In genomic region chr17:77881545-77881944, GRCh38 we compare ENCODE assay signal across 8 cellular contexts.
DNase-seq lines count a peak whose midpoint lies in the region; ATAC-seq, FAIRE-seq and TF ChIP-seq lines count a peak whose summit lies in the region.

No MANE protein-coding gene starts in this region.

- DNase-seq in GM12891 (ENCODE audit: insufficient read length, low spot score): peak; percentile 94
- DNase-seq in NCI-H69 (lab: John Stamatoyannopoulos, UW): peak; percentile 25
- peak; percentile 66 for DNase-seq in activated T-cell treated with anti-CD3 and anti-CD28 coated beads, Interleukin-2, amount 50 U/mL, for 1 hour
- peak; percentile 40 for DNase-seq in foreskin melanocyte
- DNase-seq in aorta: peak; percentile 92 to 93
- DNase-seq in NCI-H1930 (lab: John Stamatoyannopoulos, UW): no peak

- 27 to 33% methylated on average over 10 of the region's 10 CpGs for WGBS in aorta, 2 donors

- H3K4me3 ChIP-seq in rectal smooth muscle tissue (ENCODE audit: low read length): peak overlapping the region; percentile 9
- H3K4me3 ChIP-seq in aorta (ENCODE audit: low read length in 2 of 2): no peak overlapping the region

- H3K27me3 ChIP-seq in rectal smooth muscle tissue (ENCODE audit: control insufficient read depth, insufficient read depth, low read length): peaks cover 8% of the 10 kb centered on the region
- H3K27me3 ChIP-seq in aorta (ENCODE audit: control insufficient read depth in 1 of 2, insufficient read depth in 2 of 2, low read length in 1 of 2): no peaks in the 10 kb centered on the region

- no peaks in the 10 kb centered on the region for H3K9me3 ChIP-seq in aorta (ENCODE audit: control insufficient read depth, low read length)

- intact Hi-C loops in aorta (cut with DNase I): no loop called here

- H3K4me1 ChIP-seq in rectal smooth muscle tissue (ENCODE audit: control insufficient read depth, insufficient read depth, low read length) (no peaks in the 10 kb centered on the region), aorta (ENCODE audit: control insufficient read depth in 1 of 2, insufficient read depth in 2 of 2, low read length in 2 of 2) (no peaks in the 10 kb centered on the region)

- ATAC-seq in HG02588 (IDR thresholded peaks at IDR 0.05; ENCODE audit: unreplicated experiment) (peak; percentile 75), aorta (ENCODE audit: low FRiP score) (peak; percentile 77)

- FAIRE-seq in GM12891 (lab: Jason Lieb, UNC): peak; percentile 98

- H3K27ac ChIP-seq in rectal smooth muscle tissue (ENCODE audit: low read depth, low read length): peak overlapping the region; percentile 15
- H3K27ac ChIP-seq in aorta (ENCODE audit: low read depth in 1 of 2, low read length in 2 of 2): no peak overlapping the region

- no peak overlapping the region for H3K9ac ChIP-seq in rectal smooth muscle tissue (ENCODE audit: low read length)

- H3K36me3 ChIP-seq in rectal smooth muscle tissue (ENCODE audit: control insufficient read depth, insufficient read depth, low read length) (no peaks in the 10 kb centered on the region), aorta (ENCODE audit: control insufficient read depth in 1 of 2, insufficient read depth in 2 of 2, low read length in 1 of 2) (no peaks in the 10 kb centered on the region)

- no peak for TF ChIP-seq POLR2A in GM12891 (IDR thresholded peaks at IDR 0.05; ENCODE audit: low read depth, low read length)

TF ChIP-seq in GM12891, 5 proteins besides CTCF, POLR2A, EP300 and RAD21:
- no peak for TF ChIP-seq PAX5 (IDR thresholded peaks at IDR 0.05; ENCODE audit: insufficient read depth, low read length, severe bottlenecking)
- TF ChIP-seq POU2F2 (IDR thresholded peaks at IDR 0.05; ENCODE audit: low read depth, low read length): peak; percentile 55; the same call in 1 of the 2 replicates
- TF ChIP-seq POLR2AphosphoS5 (IDR thresholded peaks at IDR 0.05; ENCODE audit: low read depth, low read length): no peak
- peak; percentile 83 for TF ChIP-seq SPI1 (IDR thresholded peaks at IDR 0.05; ENCODE audit: low read depth, low read length)
- TF ChIP-seq TAF1 (IDR thresholded peaks at IDR 0.05; ENCODE audit: low read depth, low read length): no peak

Comparison
In these comparisons a context has a peak if more than half of its experiments do, and no peak if none do; other contexts are left out.
1. DNase-seq: peak in GM12891 (single experiment), NCI-H69 (single experiment), activated T-cell treated with anti-CD3 and anti-CD28 coated beads, Interleukin-2, amount 50 U/mL, for 1 hour (single experiment), foreskin melanocyte (single experiment) and aorta (2 of 2); none in NCI-H1930 (0 of 2).